16 cellular contexts compared by ENCODE assay signal in the genomic region with DNA sequence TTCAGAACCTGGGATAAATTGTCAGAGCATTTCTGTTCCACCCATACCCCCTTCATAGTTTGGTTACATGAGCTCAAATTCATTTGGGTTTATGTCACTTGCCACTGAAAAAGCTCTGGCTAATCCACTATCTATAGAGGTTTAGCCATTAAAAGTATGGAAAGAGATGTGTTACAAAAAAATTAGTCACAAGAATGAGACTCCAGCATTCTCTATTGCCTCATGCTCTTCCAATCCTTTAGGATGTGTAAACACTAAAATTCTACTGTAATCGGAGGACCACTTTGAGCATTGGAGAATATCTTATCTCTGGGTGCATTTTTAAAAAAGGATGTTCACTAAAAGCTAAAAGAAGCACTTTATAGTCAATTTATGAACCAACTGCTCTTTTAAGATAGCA.
"Had no signal": no experiment of that assay in that cellular context is flagged by ENCODE, and none has a peak within 500 bp of the region (broad histone marks: within the 10 kb centered on the region; RNA-seq: fewer than 3 reads in every experiment).

No MANE protein-coding gene starts in this region.

- H3K27ac ChIP-seq: cardiac muscle cell, dorsolateral prefrontal cortex, esophagus muscularis mucosa had no signal

- H3K4me3 Mint-ChIP-seq: activated T-helper 1 cell treated with anti-CD3 and anti-CD28 coated beads, Interleukin-12 subunit alpha, Interleukin-12 subunit beta, Interleukin-2, Interleukin-4 antibody, amounts not matched to agents 30 ng/mL and 10 ng/mL and 1 ng/mL, durations not matched to agents 14 hours and 24 hours and 36 hours; natural killer cell treated with Interleukin-12 subunit alpha and Interleukin-12 subunit beta and Interleukin-15 and Interleukin-18, amount 100 ng/mL, for 72 hours; stimulated activated memory B cell treated with anti-CD40 and anti-IgM and Interleukin-4, amounts not matched to agents 10 μg/mL and 1 μg/mL and 100 μg/mL, for 72 hours; T-cell had no signal

- ATAC-seq: activated CD4-positive, CD25-positive, alpha-beta regulatory T cell treated with anti-CD3 and anti-CD28 coated beads, Interleukin-2, amount 50 U/mL, for 24 hours; natural killer cell treated with Interleukin-12 subunit alpha and Interleukin-12 subunit beta and Interleukin-15 and Interleukin-18, amount 100 ng/mL, for 72 hours; stimulated activated memory B cell treated with anti-CD40 and anti-IgM and Interleukin-4, amounts not matched to agents 10 μg/mL and 1 μg/mL and 100 μg/mL, for 72 hours; T-cell had no signal

- H3K27me3 Mint-ChIP-seq: stimulated activated memory B cell treated with anti-CD40 and anti-IgM and Interleukin-4, amounts not matched to agents 10 μg/mL and 1 μg/mL and 100 μg/mL, for 72 hours had no signal

- H3K27me3 ChIP-seq: cardiac muscle cell, dorsolateral prefrontal cortex, esophagus muscularis mucosa had no signal

- H3K9me3 ChIP-seq: esophagus muscularis mucosa had no signal

- H3K9me3 Mint-ChIP-seq: activated T-helper 1 cell treated with anti-CD3 and anti-CD28 coated beads, Interleukin-12 subunit alpha, Interleukin-12 subunit beta, Interleukin-2, Interleukin-4 antibody, amounts not matched to agents 30 ng/mL and 10 ng/mL and 1 ng/mL, durations not matched to agents 14 hours and 24 hours and 36 hours; stimulated activated memory B cell treated with anti-CD40 and anti-IgM and Interleukin-4, amounts not matched to agents 10 μg/mL and 1 μg/mL and 100 μg/mL, for 72 hours; T-cell had no signal

- H3K36me3 Mint-ChIP-seq: natural killer cell treated with Interleukin-12 subunit alpha and Interleukin-12 subunit beta and Interleukin-15 and Interleukin-18, amount 100 ng/mL, for 72 hours; stimulated activated memory B cell treated with anti-CD40 and anti-IgM and Interleukin-4, amounts not matched to agents 10 μg/mL and 1 μg/mL and 100 μg/mL, for 72 hours; T-cell had no signal

- H3K4me3 ChIP-seq: cardiac muscle cell, dorsolateral prefrontal cortex, esophagus muscularis mucosa had no signal

- H3K4me1 Mint-ChIP-seq: stimulated activated memory B cell treated with anti-CD40 and anti-IgM and Interleukin-4, amounts not matched to agents 10 μg/mL and 1 μg/mL and 100 μg/mL, for 72 hours; T-cell had no signal

- DNase-seq: activated naive CD4-positive, alpha-beta T cell; aorta; dorsolateral prefrontal cortex; foreskin melanocyte; nucleus accumbens; posterior cingulate gyrus; retina; stimulated activated CD4-positive, alpha-beta T cell treated with anti-CD3 and anti-CD28 coated beads, Interleukin-2, amount 100 ng/mL, for 48 hours; T-cell; T-helper 9 cell had no signal

- H3K27ac Mint-ChIP-seq: activated T-helper 1 cell treated with anti-CD3 and anti-CD28 coated beads, Interleukin-12 subunit alpha, Interleukin-12 subunit beta, Interleukin-2, Interleukin-4 antibody, amounts not matched to agents 30 ng/mL and 10 ng/mL and 1 ng/mL, durations not matched to agents 14 hours and 24 hours and 36 hours; natural killer cell treated with Interleukin-12 subunit alpha and Interleukin-12 subunit beta and Interleukin-15 and Interleukin-18, amount 100 ng/mL, for 72 hours; stimulated activated memory B cell treated with anti-CD40 and anti-IgM and Interleukin-4, amounts not matched to agents 10 μg/mL and 1 μg/mL and 100 μg/mL, for 72 hours; T-cell had no signal
